1 cellular context compared by ENCODE assay signal in the genomic region with DNA sequence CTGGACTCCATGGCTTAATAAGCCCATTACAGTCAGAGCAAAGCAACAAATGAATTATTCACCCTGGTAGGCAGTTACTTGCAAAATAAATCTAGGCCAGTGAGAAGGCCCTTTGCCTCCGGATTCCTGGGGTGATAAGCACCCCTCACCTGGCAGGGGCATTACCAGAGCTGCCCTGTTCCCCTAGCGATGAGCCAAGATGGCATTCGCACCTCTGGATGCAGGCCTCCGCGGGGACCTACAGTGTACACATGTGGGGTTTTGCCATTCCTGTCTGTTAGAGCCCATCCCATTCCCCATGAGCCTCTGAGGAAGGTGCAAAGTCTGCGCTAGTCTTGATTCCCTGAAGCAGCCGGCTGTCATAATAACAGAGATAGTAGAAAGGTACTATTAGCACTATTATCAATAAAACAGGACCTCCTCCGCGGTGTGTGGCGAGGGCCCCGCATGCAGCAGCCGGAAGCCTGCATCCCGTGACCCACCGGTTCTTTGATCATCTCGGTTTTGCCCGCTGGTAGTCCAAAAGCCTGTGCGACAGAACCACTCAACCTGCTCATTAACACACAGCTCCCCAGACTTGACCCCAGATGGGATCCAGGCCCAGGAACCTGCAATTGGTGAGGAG.
TF ChIP-seq lines count a peak whose summit lies in the region.

No MANE protein-coding gene starts in this region.

TF ChIP-seq in GM23338, 12 proteins besides CTCF, POLR2A, EP300 and RAD21:
- TF ChIP-seq ZNF114 (CRISPR knock-in tag; IDR thresholded peaks at IDR 0.05) (no peak), NANOG (IDR thresholded peaks at IDR 0.05; ENCODE audit: borderline replicate concordance) (no peak), ZNF331 (CRISPR knock-in tag; IDR thresholded peaks at IDR 0.05; ENCODE audit: low read depth) (no peak), EZH2 (IDR thresholded peaks at IDR 0.05; ENCODE audit: low read depth, unreplicated experiment) (no peak), POLR2AphosphoS5 (IDR thresholded peaks at IDR 0.05; ENCODE audit: low read depth) (no peak), EZH2phosphoT487 (IDR thresholded peaks at IDR 0.05; ENCODE audit: unreplicated experiment) (no peak), JUNB (IDR thresholded peaks at IDR 0.05; ENCODE audit: unreplicated experiment) (no peak), CREB1 (CRISPR knock-in tag; IDR thresholded peaks at IDR 0.05; ENCODE audit: low read depth) (no peak)
- TF ChIP-seq, protein P1, sequence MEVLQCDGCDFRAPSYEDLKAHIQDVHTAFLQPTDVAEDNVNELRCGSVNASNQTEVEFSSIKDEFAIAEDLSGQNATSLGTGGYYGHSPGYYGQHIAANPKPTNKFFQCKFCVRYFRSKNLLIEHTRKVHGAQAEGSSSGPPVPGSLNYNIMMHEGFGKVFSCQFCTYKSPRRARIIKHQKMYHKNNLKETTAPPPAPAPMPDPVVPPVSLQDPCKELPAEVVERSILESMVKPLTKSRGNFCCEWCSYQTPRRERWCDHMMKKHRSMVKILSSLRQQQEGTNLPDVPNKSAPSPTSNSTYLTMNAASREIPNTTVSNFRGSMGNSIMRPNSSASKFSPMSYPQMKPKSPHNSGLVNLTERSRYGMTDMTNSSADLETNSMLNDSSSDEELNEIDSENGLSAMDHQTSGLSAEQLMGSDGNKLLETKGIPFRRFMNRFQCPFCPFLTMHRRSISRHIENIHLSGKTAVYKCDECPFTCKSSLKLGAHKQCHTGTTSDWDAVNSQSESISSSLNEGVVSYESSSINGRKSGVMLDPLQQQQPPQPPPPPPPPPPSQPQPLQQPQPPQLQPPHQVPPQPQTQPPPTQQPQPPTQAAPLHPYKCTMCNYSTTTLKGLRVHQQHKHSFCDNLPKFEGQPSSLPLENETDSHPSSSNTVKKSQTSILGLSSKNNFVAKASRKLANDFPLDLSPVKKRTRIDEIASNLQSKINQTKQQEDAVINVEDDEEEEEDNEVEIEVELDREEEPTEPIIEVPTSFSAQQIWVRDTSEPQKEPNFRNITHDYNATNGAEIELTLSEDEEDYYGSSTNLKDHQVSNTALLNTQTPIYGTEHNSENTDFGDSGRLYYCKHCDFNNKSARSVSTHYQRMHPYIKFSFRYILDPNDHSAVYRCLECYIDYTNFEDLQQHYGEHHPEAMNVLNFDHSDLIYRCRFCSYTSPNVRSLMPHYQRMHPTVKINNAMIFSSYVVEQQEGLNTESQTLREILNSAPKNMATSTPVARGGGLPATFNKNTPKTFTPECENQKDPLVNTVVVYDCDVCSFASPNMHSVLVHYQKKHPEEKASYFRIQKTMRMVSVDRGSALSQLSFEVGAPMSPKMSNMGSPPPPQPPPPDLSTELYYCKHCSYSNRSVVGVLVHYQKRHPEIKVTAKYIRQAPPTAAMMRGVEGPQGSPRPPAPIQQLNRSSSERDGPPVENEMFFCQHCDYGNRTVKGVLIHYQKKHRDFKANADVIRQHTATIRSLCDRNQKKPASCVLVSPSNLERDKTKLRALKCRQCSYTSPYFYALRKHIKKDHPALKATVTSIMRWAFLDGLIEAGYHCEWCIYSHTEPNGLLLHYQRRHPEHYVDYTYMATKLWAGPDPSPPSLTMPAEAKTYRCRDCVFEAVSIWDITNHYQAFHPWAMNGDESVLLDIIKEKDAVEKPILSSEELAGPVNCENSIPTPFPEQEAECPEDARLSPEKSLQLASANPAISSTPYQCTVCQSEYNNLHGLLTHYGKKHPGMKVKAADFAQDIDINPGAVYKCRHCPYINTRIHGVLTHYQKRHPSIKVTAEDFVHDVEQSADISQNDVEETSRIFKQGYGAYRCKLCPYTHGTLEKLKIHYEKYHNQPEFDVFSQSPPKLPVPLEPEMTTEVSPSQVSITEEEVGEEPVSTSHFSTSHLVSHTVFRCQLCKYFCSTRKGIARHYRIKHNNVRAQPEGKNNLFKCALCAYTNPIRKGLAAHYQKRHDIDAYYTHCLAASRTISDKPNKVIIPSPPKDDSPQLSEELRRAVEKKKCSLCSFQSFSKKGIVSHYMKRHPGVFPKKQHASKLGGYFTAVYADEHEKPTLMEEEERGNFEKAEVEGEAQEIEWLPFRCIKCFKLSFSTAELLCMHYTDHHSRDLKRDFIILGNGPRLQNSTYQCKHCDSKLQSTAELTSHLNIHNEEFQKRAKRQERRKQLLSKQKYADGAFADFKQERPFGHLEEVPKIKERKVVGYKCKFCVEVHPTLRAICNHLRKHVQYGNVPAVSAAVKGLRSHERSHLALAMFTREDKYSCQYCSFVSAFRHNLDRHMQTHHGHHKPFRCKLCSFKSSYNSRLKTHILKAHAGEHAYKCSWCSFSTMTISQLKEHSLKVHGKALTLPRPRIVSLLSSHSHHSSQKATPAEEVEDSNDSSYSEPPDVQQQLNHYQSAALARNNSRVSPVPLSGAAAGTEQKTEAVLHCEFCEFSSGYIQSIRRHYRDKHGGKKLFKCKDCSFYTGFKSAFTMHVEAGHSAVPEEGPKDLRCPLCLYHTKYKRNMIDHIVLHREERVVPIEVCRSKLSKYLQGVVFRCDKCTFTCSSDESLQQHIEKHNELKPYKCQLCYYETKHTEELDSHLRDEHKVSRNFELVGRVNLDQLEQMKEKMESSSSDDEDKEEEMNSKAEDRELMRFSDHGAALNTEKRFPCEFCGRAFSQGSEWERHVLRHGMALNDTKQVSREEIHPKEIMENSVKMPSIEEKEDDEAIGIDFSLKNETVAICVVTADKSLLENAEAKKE (CRISPR knock-in tag; IDR thresholded peaks at IDR 0.05), result no peak
- TF ChIP-seq, protein P2, sequence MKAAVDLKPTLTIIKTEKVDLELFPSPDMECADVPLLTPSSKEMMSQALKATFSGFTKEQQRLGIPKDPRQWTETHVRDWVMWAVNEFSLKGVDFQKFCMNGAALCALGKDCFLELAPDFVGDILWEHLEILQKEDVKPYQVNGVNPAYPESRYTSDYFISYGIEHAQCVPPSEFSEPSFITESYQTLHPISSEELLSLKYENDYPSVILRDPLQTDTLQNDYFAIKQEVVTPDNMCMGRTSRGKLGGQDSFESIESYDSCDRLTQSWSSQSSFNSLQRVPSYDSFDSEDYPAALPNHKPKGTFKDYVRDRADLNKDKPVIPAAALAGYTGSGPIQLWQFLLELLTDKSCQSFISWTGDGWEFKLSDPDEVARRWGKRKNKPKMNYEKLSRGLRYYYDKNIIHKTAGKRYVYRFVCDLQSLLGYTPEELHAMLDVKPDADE (IDR thresholded peaks at IDR 0.05), result no peak
- TF ChIP-seq, protein P3, sequence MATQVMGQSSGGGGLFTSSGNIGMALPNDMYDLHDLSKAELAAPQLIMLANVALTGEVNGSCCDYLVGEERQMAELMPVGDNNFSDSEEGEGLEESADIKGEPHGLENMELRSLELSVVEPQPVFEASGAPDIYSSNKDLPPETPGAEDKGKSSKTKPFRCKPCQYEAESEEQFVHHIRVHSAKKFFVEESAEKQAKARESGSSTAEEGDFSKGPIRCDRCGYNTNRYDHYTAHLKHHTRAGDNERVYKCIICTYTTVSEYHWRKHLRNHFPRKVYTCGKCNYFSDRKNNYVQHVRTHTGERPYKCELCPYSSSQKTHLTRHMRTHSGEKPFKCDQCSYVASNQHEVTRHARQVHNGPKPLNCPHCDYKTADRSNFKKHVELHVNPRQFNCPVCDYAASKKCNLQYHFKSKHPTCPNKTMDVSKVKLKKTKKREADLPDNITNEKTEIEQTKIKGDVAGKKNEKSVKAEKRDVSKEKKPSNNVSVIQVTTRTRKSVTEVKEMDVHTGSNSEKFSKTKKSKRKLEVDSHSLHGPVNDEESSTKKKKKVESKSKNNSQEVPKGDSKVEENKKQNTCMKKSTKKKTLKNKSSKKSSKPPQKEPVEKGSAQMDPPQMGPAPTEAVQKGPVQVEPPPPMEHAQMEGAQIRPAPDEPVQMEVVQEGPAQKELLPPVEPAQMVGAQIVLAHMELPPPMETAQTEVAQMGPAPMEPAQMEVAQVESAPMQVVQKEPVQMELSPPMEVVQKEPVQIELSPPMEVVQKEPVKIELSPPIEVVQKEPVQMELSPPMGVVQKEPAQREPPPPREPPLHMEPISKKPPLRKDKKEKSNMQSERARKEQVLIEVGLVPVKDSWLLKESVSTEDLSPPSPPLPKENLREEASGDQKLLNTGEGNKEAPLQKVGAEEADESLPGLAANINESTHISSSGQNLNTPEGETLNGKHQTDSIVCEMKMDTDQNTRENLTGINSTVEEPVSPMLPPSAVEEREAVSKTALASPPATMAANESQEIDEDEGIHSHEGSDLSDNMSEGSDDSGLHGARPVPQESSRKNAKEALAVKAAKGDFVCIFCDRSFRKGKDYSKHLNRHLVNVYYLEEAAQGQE (IDR thresholded peaks at IDR 0.05; ENCODE audit: unreplicated experiment), result no peak
